In the genomic region with DNA sequence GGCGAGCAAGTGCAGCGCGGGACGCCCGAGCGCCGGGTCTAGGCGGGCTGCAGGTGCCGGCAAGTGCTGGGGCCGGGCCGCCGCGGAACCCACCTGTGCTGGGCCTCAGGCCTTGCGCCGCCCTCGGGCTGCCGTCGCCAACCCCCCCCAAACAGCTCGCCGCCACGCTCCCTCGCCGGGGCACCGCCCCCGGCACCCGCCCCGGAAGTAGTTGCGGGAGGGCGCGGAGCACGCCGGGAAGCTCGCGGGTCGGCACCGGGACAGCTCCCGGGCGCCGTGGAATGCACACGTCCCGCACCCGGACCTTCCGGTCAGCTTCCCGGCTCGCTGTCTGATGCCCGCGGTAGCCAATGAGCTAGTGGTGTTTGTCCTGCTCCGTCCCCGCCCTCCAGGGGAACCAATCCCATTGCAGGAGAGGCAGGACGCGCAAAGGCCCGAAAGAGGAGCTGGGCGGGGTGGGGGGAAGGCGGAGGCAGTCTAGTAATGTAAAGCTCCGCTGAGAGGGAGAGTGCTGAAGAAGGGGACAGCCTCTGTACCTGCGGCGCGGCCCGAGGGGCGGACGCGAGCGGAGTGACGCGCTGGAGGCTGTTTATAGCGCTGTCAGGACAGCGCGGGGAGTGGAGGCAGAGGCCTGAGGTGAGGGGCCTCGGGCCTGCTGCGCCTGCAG, we compare ENCODE assay signal across 1 cellular context.
TF ChIP-seq lines count a peak whose summit lies in the region.

A gene with protein sequence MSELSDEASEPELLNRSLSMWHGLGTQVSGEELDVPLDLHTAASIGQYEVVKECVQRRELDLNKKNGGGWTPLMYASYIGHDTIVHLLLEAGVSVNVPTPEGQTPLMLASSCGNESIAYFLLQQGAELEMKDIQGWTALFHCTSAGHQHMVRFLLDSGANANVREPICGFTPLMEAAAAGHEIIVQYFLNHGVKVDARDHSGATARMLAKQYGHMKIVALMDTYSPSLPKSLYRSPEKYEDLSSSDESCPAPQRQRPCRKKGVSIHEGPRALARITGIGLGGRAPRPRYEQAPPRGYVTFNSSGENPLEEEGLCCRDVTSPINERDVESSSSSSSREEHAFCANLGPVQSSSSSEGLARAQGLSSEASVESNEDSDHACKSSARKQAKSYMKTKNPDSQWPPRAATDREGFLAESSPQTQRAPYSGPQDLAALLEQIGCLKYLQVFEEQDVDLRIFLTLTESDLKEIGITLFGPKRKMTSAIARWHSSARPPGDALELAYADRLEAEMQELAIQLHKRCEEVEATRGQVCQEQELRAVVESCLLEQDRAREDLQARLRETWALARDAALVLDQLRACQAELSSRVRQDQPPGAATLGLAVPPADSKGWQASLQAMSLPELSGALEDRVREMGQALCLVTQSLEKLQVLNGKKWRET (minus strand): TSS at position 209 of the 667 bp plus-strand sequence. CDS start 4,122 bp downstream, outside the sequence.
TSS of gene DNAAF8 (plus strand) at position 475 of the 667 bp plus-strand sequence. CDS start 1,978 bp downstream, outside the sequence.

TF ChIP-seq in HepG2, 621 proteins besides CTCF, POLR2A, EP300 and RAD21 (continued from another document and continues in another):
- TF ChIP-seq, protein P1, sequence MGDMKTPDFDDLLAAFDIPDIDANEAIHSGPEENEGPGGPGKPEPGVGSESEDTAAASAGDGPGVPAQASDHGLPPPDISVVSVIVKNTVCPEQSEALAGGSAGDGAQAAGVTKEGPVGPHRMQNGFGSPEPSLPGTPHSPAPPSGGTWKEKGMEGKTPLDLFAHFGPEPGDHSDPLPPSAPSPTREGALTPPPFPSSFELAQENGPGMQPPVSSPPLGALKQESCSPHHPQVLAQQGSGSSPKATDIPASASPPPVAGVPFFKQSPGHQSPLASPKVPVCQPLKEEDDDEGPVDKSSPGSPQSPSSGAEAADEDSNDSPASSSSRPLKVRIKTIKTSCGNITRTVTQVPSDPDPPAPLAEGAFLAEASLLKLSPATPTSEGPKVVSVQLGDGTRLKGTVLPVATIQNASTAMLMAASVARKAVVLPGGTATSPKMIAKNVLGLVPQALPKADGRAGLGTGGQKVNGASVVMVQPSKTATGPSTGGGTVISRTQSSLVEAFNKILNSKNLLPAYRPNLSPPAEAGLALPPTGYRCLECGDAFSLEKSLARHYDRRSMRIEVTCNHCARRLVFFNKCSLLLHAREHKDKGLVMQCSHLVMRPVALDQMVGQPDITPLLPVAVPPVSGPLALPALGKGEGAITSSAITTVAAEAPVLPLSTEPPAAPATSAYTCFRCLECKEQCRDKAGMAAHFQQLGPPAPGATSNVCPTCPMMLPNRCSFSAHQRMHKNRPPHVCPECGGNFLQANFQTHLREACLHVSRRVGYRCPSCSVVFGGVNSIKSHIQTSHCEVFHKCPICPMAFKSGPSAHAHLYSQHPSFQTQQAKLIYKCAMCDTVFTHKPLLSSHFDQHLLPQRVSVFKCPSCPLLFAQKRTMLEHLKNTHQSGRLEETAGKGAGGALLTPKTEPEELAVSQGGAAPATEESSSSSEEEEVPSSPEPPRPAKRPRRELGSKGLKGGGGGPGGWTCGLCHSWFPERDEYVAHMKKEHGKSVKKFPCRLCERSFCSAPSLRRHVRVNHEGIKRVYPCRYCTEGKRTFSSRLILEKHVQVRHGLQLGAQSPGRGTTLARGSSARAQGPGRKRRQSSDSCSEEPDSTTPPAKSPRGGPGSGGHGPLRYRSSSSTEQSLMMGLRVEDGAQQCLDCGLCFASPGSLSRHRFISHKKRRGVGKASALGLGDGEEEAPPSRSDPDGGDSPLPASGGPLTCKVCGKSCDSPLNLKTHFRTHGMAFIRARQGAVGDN (CRISPR knock-in tag; IDR thresholded peaks at IDR 0.05), result peak; percentile 97
- TF ChIP-seq BCL6 (CRISPR knock-in tag; IDR thresholded peaks at IDR 0.05) (peak; percentile 28; the same call in 1 of the 2 replicates), ZNF235 (CRISPR knock-in tag; IDR thresholded peaks at IDR 0.05; ENCODE audit: borderline replicate concordance) (peak; percentile 83; the same call in 1 of the 2 replicates), ARID3A (IDR thresholded peaks at IDR 0.05; ENCODE audit: low read depth, low read length) (no peak), GABPA (IDR thresholded peaks at IDR 0.05; ENCODE audit: low read depth, low read length) (peak; percentile 96), GABPA (CRISPR knock-in tag; IDR thresholded peaks at IDR 0.05; ENCODE audit: low read depth) (peak; percentile 92), PBX3 (CRISPR knock-in tag; IDR thresholded peaks at IDR 0.05; ENCODE audit: borderline replicate concordance) (0 out of 2 replicates have a peak, but pooled peaks have one; percentile 57), ZXDC (CRISPR knock-in tag; IDR thresholded peaks at IDR 0.05) (peak; percentile 59; the same call in 1 of the 2 replicates), GLI4 (CRISPR knock-in tag; IDR thresholded peaks at IDR 0.05; ENCODE audit: borderline replicate concordance) (peak; percentile 69; the same call in 1 of the 2 replicates), KDM2A (CRISPR knock-in tag; IDR thresholded peaks at IDR 0.05; ENCODE audit: borderline replicate concordance, low read depth) (peak; percentile 87; the same call in 1 of the 2 replicates), RNF2 (conservative IDR thresholded peaks at IDR 0.05; ENCODE audit: low read depth) (peak; percentile 65; the same call in 1 of the 2 replicates), MAX (IDR thresholded peaks at IDR 0.05) (peak; percentile 83), NFKBIZ (CRISPR knock-in tag; IDR thresholded peaks at IDR 0.05) (no peak; the same call in 1 of the 2 replicates), ZNF180 (CRISPR knock-in tag; IDR thresholded peaks at IDR 0.05; ENCODE audit: borderline replicate concordance, low read depth) (0 out of 2 replicates have a peak, but pooled peaks have one; percentile 41), DR1 (CRISPR knock-in tag; IDR thresholded peaks at IDR 0.05) (peak; percentile 83), ZNF747 (CRISPR knock-in tag; IDR thresholded peaks at IDR 0.05; ENCODE audit: borderline replicate concordance) (no peak), ZNF660 (CRISPR knock-in tag; IDR thresholded peaks at IDR 0.05; ENCODE audit: borderline replicate concordance, low read depth) (no peak), TEAD2 (CRISPR knock-in tag; IDR thresholded peaks at IDR 0.05) (peak; percentile 78; the same call in 1 of the 2 replicates), PHF8 (CRISPR knock-in tag; IDR thresholded peaks at IDR 0.05) (peak; percentile 83), ZBTB38 (CRISPR knock-in tag; IDR thresholded peaks at IDR 0.05) (peak; percentile 80), BRCA1 (CRISPR knock-in tag; IDR thresholded peaks at IDR 0.05) (peak; percentile 46; the same call in 1 of the 2 replicates), HCFC1 (IDR thresholded peaks at IDR 0.05; ENCODE audit: low read depth, low read length) (peak; percentile 70), TSC22D2 (CRISPR knock-in tag; IDR thresholded peaks at IDR 0.05; ENCODE audit: borderline replicate concordance) (0 out of 2 replicates have a peak, but pooled peaks have one; percentile 74), ZNF101 (CRISPR knock-in tag; IDR thresholded peaks at IDR 0.05; ENCODE audit: borderline replicate concordance, low read depth) (no peak), RARA (CRISPR knock-in tag; IDR thresholded peaks at IDR 0.05) (peak; percentile 56), NKX3-1 (CRISPR knock-in tag; IDR thresholded peaks at IDR 0.05) (peak; percentile 76), AGO1 (IDR thresholded peaks at IDR 0.05; ENCODE audit: low read depth, low read length, poor library complexity, severe bottlenecking) (peak; percentile 69), KLF15 (CRISPR knock-in tag; IDR thresholded peaks at IDR 0.05; ENCODE audit: borderline replicate concordance) (no peak), ARNT2 (CRISPR knock-in tag; IDR thresholded peaks at IDR 0.05; ENCODE audit: low read depth) (peak; percentile 84), ZNF644 (CRISPR knock-in tag; IDR thresholded peaks at IDR 0.05; ENCODE audit: low read depth) (no peak), ZNF598 (CRISPR knock-in tag; IDR thresholded peaks at IDR 0.05; ENCODE audit: borderline replicate concordance) (peak; percentile 26; the same call in 1 of the 2 replicates), ZNF414 (CRISPR knock-in tag; IDR thresholded peaks at IDR 0.05) (peak; percentile 85), ZNF841 (CRISPR knock-in tag; IDR thresholded peaks at IDR 0.05; ENCODE audit: borderline replicate concordance) (0 out of 2 replicates have a peak, but pooled peaks have one; percentile 60), ZNF772 (CRISPR knock-in tag; IDR thresholded peaks at IDR 0.05) (peak; percentile 23; the same call in 1 of the 2 replicates), ZZZ3 (CRISPR knock-in tag; IDR thresholded peaks at IDR 0.05; ENCODE audit: borderline replicate concordance) (peak; percentile 62; the same call in 1 of the 2 replicates), SNAPC5 (CRISPR knock-in tag; IDR thresholded peaks at IDR 0.05; ENCODE audit: borderline replicate concordance) (no peak)
- TF ChIP-seq, protein P2, sequence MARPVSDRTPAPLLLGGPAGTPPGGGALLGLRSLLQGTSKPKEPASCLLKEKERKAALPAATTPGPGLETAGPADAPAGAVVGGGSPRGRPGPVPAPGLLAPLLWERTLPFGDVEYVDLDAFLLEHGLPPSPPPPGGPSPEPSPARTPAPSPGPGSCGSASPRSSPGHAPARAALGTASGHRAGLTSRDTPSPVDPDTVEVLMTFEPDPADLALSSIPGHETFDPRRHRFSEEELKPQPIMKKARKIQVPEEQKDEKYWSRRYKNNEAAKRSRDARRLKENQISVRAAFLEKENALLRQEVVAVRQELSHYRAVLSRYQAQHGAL (CRISPR knock-in tag; IDR thresholded peaks at IDR 0.05; ENCODE audit: not compliant biosample characterization), result peak; percentile 48
- TF ChIP-seq, protein P3, sequence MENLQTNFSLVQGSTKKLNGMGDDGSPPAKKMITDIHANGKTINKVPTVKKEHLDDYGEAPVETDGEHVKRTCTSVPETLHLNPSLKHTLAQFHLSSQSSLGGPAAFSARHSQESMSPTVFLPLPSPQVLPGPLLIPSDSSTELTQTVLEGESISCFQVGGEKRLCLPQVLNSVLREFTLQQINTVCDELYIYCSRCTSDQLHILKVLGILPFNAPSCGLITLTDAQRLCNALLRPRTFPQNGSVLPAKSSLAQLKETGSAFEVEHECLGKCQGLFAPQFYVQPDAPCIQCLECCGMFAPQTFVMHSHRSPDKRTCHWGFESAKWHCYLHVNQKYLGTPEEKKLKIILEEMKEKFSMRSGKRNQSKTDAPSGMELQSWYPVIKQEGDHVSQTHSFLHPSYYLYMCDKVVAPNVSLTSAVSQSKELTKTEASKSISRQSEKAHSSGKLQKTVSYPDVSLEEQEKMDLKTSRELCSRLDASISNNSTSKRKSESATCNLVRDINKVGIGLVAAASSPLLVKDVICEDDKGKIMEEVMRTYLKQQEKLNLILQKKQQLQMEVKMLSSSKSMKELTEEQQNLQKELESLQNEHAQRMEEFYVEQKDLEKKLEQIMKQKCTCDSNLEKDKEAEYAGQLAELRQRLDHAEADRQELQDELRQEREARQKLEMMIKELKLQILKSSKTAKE (CRISPR knock-in tag; IDR thresholded peaks at IDR 0.05; ENCODE audit: borderline replicate concordance), result no peak; the same call in 1 of the 2 replicates
